Comparison of ENCODE assay signal across 9 cellular contexts in genomic region chr5:77630246-77631165, GRCh38. TPM values are rescaled to one million over a fixed set of nuclear protein-coding genes. Genes with fewer than 3 reads are reported as not detected.
DNase-seq lines count a peak whose midpoint lies in the region; ATAC-seq, FAIRE-seq and TF ChIP-seq lines count a peak whose summit lies in the region.
"Had no signal": no experiment of that assay in that cellular context is flagged by ENCODE, and none has a peak within 500 bp of the region (broad histone marks: within the 10 kb centered on the region; RNA-seq: fewer than 3 reads in every experiment).

No MANE protein-coding gene starts in this region.

- intact Hi-C loops in pancreas (cut with DNase I) = no loop called here

- H3K9me3 ChIP-seq in BE2C = no peaks in the 10 kb centered on the region
- H3K9me3 ChIP-seq in pancreas = no peaks in the 10 kb centered on the region

- WGBS in pancreas, 2 donors = 1 to 2% methylated on average over 69 to 78 of the region's 78 CpGs

- H3K4me3 ChIP-seq in BE2C (ENCODE audit: low read depth, low read length) (peak overlapping the region; percentile 68), fibroblast of the aortic adventitia (ENCODE audit: low read depth, low read length) (peak overlapping the region; percentile 46), pancreas (peak overlapping the region; percentile 20 to 66 (median 34))

- peak; percentile 75 for DNase-seq in BE2C
- DNase-seq in GM18507 (ENCODE audit: extremely low spot score, insufficient read length, low read depth) = peak; percentile 63
- peak; percentile 81 for DNase-seq in NCI-H146 (lab: John Stamatoyannopoulos, UW)
- no peak for DNase-seq in fibroblast of the aortic adventitia (ENCODE audit: low read depth)
- DNase-seq in pancreas = peak; percentile 45 to 91 (median 67)
- no peak for DNase-seq in inferior parietal cortex (ENCODE audit: extremely low spot score)

- ATAC-seq in HG02852 (IDR thresholded peaks at IDR 0.05; ENCODE audit: unreplicated experiment) (peak; percentile 84), pancreas (peak; percentile 87 to 94 (median 93))

- H3K27ac ChIP-seq in VCaP = peak overlapping the region; percentile 80
- no peak overlapping the region for H3K27ac ChIP-seq in pancreas

- H3K4me1 ChIP-seq in BE2C (peaks cover 3% of the 10 kb centered on the region; the same call in 1 of the 2 replicates), pancreas (peaks cover 0 to 6% (median 0%) of the 10 kb centered on the region in 3 donors)

- H3K36me3 ChIP-seq in BE2C (no peaks in the 10 kb centered on the region), pancreas (no peaks in the 10 kb centered on the region)

- H3K27me3 ChIP-seq in BE2C (peaks cover 83% of the 10 kb centered on the region), pancreas (peaks cover 19 to 60% (median 36%) of the 10 kb centered on the region in 4 donors)

- TF ChIP-seq CTCF in BE2C (IDR thresholded peaks at IDR 0.05; ENCODE audit: low read depth, low read length) = peak; percentile 31
- peak; percentile 30 for TF ChIP-seq CTCF in VCaP (conservative IDR thresholded peaks at IDR 0.05)
- no peak for TF ChIP-seq CTCF in fibroblast of the aortic adventitia (IDR thresholded peaks at IDR 0.05; ENCODE audit: insufficient read depth, low read length)
- peak in 1 of 4 donors; percentile 17 for TF ChIP-seq CTCF in pancreas (IDR thresholded peaks at IDR 0.05)

- FAIRE-seq in GM18507 (lab: Jason Lieb, UNC) (peak; percentile 46), pancreas (lab: Jason Lieb, UNC) (no peak)

RNA-seq across cellular contexts. Expression of gene OTP, which starts 8.0 kb away (rescaled TPM):
- polyA plus RNA-seq in BE2C (2012; ENCODE audit: insufficient read depth, insufficient read length, low read depth) = not detected
- total RNA-seq in fibroblast of the aortic adventitia (ENCODE audit: low replicate concordance) (not detected in 2 replicates), pancreas (not detected)
- polyA plus RNA-seq in pancreas = not detected
- total RNA-seq: temporal lobe had no signal

Comparison
In these comparisons a context has a peak if more than half of its experiments do, and no peak if none do; other contexts are left out.
1. DNase-seq: peak in BE2C (single experiment), GM18507 (single experiment), NCI-H146 (single experiment) and pancreas (6 of 6); none in fibroblast of the aortic adventitia (single experiment) and inferior parietal cortex (single experiment).
2. Peak in every context shown above with its lines, with median percentiles within 50 percentile points of each other: H3K4me3 ChIP-seq.